Comparison of ENCODE assay signal across 8 cellular contexts in the genomic region with DNA sequence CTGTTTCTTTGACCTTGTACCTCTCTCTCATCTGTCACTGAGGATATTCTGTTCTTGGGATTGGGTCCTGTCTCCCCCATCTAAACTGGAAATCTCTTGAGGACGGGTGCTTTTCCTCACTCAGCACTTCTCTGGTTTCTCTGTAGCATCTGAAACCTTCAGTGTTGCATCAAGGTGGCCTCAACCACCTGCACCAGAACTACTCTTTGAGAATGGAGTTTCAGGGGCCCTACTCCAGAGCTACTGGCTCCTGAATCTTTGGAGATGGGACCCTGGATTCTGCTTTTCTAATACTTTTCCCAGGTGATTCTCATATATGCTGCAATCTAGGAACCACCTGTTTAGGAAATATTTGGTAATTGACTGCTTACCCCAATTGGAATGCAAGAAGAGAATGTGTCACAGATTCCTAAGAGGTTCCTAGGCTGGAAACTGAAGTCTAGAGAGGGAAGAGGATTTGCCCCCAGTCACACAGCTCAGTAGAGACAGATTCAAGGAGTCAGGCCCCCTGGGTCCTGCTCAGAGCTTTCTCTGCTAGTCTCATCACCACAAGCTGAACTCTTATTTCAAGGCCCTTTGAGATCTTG.
A peak's percentile ranks its signal among the peaks of the same experiment; 100 is the strongest.
DNase-seq lines count a peak whose midpoint lies in the region; ATAC-seq, FAIRE-seq and TF ChIP-seq lines count a peak whose summit lies in the region.

No MANE protein-coding gene starts in this region.

- H3K27ac Mint-ChIP-seq in activated T-cell treated with anti-CD3 and anti-CD28 coated beads, Interleukin-2, amount 50 U/mL, for 24 hours, result peak overlapping the region; percentile 100
- H3K27ac Mint-ChIP-seq in stimulated activated effector memory CD8-positive, alpha-beta T cell treated with anti-CD3 and anti-CD28 coated beads, Interleukin-12 subunit alpha, Interleukin-12 subunit beta, amount 100 ng/mL, for 72 hours, result peak overlapping the region; percentile 99

- no peaks in the 10 kb centered on the region for H3K9me3 ChIP-seq in MM.1S (replicated peaks; ENCODE audit: insufficient read depth, low read length)

- peaks cover 100% of the 10 kb centered on the region for H3K36me3 Mint-ChIP-seq in activated T-cell treated with anti-CD3 and anti-CD28 coated beads, Interleukin-2, amount 50 U/mL, for 24 hours (ENCODE audit: low read depth)
- H3K36me3 Mint-ChIP-seq in stimulated activated effector memory CD8-positive, alpha-beta T cell treated with anti-CD3 and anti-CD28 coated beads, Interleukin-12 subunit alpha, Interleukin-12 subunit beta, amount 100 ng/mL, for 72 hours, result peaks cover 99% of the 10 kb centered on the region

- no peaks in the 10 kb centered on the region for H3K9me2 ChIP-seq in MM.1S (replicated peaks; ENCODE audit: insufficient read depth, low read length)

- H3K79me2 ChIP-seq in MM.1S (ENCODE audit: low read length), result peaks cover 92% of the 10 kb centered on the region

- H3K9me3 Mint-ChIP-seq in activated T-cell treated with anti-CD3 and anti-CD28 coated beads, Interleukin-2, amount 50 U/mL, for 24 hours, result no peaks in the 10 kb centered on the region
- H3K9me3 Mint-ChIP-seq in stimulated activated effector memory CD8-positive, alpha-beta T cell treated with anti-CD3 and anti-CD28 coated beads, Interleukin-12 subunit alpha, Interleukin-12 subunit beta, amount 100 ng/mL, for 72 hours, result no peaks in the 10 kb centered on the region

- H3K27me3 Mint-ChIP-seq in activated T-cell treated with anti-CD3 and anti-CD28 coated beads, Interleukin-2, amount 50 U/mL, for 24 hours, result no peaks in the 10 kb centered on the region

- H4K20me1 ChIP-seq in MM.1S (ENCODE audit: insufficient read depth, low read length), result peaks cover 4% of the 10 kb centered on the region; the same call in 1 of the 2 replicates

- peak overlapping the region; percentile 58 for H3K9ac ChIP-seq in MM.1S (ENCODE audit: low read length)

- H3K27me3 ChIP-seq in MM.1S (replicated peaks; ENCODE audit: insufficient read depth, low read length), result no peaks in the 10 kb centered on the region

- FAIRE-seq in RCC 7860 (lab: Jason Lieb, UNC), result no peak

- peaks cover 81% of the 10 kb centered on the region for H3K4me1 ChIP-seq in MM.1S (ENCODE audit: low read length)

- no peak for TF ChIP-seq CTCF in MM.1S (IDR thresholded peaks at IDR 0.05; ENCODE audit: low read length)

- peak overlapping the region; percentile 89 for H3K4me3 Mint-ChIP-seq in activated T-cell treated with anti-CD3 and anti-CD28 coated beads, Interleukin-2, amount 50 U/mL, for 24 hours
- peak overlapping the region; percentile 88 for H3K4me3 Mint-ChIP-seq in stimulated activated effector memory CD8-positive, alpha-beta T cell treated with anti-CD3 and anti-CD28 coated beads, Interleukin-12 subunit alpha, Interleukin-12 subunit beta, amount 100 ng/mL, for 72 hours

- H3K36me3 ChIP-seq in MM.1S (replicated peaks; ENCODE audit: insufficient read depth, low read length), result peaks cover 3% of the 10 kb centered on the region; the same call in 1 of the 2 replicates

- peak overlapping the region; percentile 89 for H3K27ac ChIP-seq in MM.1S (ENCODE audit: low read length)

- peak overlapping the region; percentile 49 for H3K4me3 ChIP-seq in MM.1S (ENCODE audit: low read length)

- H3K4me1 Mint-ChIP-seq in activated T-cell treated with anti-CD3 and anti-CD28 coated beads, Interleukin-2, amount 50 U/mL, for 24 hours (ENCODE audit: low read depth), result peaks cover 91% of the 10 kb centered on the region
- peaks cover 92% of the 10 kb centered on the region for H3K4me1 Mint-ChIP-seq in stimulated activated effector memory CD8-positive, alpha-beta T cell treated with anti-CD3 and anti-CD28 coated beads, Interleukin-12 subunit alpha, Interleukin-12 subunit beta, amount 100 ng/mL, for 72 hours

- ATAC-seq in HG02763 (IDR thresholded peaks at IDR 0.05; ENCODE audit: unreplicated experiment), result peak; percentile 33
- peak; percentile 1 for ATAC-seq in stimulated activated effector memory CD8-positive, alpha-beta T cell treated with anti-CD3 and anti-CD28 coated beads, Interleukin-12 subunit alpha, Interleukin-12 subunit beta, amount 100 ng/mL, for 72 hours

- peak overlapping the region; percentile 85 for H3K4me2 ChIP-seq in MM.1S (ENCODE audit: low read depth, low read length)

- peaks cover 93% of the 10 kb centered on the region for H3F3A ChIP-seq in MM.1S (ENCODE audit: insufficient read depth, low read length)

- DNase-seq in activated T-cell treated with anti-CD3 and anti-CD28 coated beads, Interleukin-2, amount 50 U/mL, for 24 hours, result no peak
- no peak for DNase-seq in activated T-cell treated with anti-CD3 and anti-CD28 coated beads, Interleukin-2, amount 50 U/mL, for 48 hours
- DNase-seq in MM.1S (peak; percentile 89), RCC 7860 (ENCODE audit: low spot score) (no peak), NCI-H146 treated with DMSO at 0.1 percent for 48 hours (lab: John Stamatoyannopoulos, UW; ENCODE audit: unreplicated experiment) (no peak)
- no peak for DNase-seq in stimulated activated effector memory CD8-positive, alpha-beta T cell treated with anti-CD3 and anti-CD28 coated beads, Interleukin-12 subunit alpha, Interleukin-12 subunit beta, amount 100 ng/mL, for 72 hours (ENCODE audit: low spot score in 2 of 2)
- DNase-seq in stimulated activated naive CD4-positive, alpha-beta T cell treated with Interleukin-2 at 50 U/mL for 16 hours (lab: John Stamatoyannopoulos, UW), result no peak

- no peak overlapping the region for H2AFZ ChIP-seq in MM.1S (ENCODE audit: low read length)
